ENCODE assay signal across 39 cellular contexts in the genomic region with DNA sequence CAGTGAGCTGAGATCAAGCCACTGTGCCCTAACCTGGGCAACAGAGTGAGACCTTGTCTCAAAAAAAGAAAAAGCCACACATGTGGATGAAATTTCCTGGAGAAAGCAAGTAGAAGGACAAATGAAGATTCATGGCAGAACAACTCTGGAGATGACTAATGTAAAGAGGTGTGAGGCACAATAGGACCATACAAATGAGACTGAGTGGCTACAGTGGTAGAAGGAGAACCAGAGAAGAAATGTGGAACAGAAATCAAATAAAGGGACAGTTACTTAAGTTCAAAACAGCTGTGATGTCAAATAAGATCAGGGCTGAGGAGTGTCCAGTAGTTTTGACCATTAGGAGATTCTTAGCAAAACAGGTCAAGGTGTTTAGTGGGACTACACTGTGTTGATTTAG.
"Had no signal": no experiment of that assay in that cellular context is flagged by ENCODE, and none has a peak within 500 bp of the region (broad histone marks: within the 10 kb centered on the region; RNA-seq: fewer than 3 reads in every experiment).

No MANE protein-coding gene starts in this region.

- H3K27me3 ChIP-seq: adrenal gland, body of pancreas, brain microvascular endothelial cell, cardiac muscle cell had no signal

- H3K4me1 ChIP-seq: adrenal gland had no signal

- H3K36me3 ChIP-seq: adrenal gland, brain microvascular endothelial cell, cardiac muscle cell had no signal

- H3K9me3 ChIP-seq: adrenal gland, body of pancreas had no signal

- H3K27ac Mint-ChIP-seq: activated B cell treated with CpG ODN at 0.5 μM for 24 hours; activated CD4-positive, alpha-beta memory T cell treated with anti-CD3 and anti-CD28 coated beads for 36 hours; activated CD4-positive, alpha-beta T cell treated with anti-CD3 and anti-CD28 coated beads, Interleukin-2, amount 10 ng/mL, durations not matched to agents 24 days and 14 days; activated CD8-positive, alpha-beta T cell treated with anti-CD3 and anti-CD28 coated beads for 36 hours; activated naive CD4-positive, alpha-beta T cell treated with anti-CD3 and anti-CD28 coated beads for 36 hours; activated naive CD4-positive, alpha-beta T cell treated with anti-CD3 and anti-CD28 coated beads, Interleukin-2, amount 50 U/mL, for 72 hours; activated naive CD8-positive, alpha-beta T cell treated with anti-CD3 and anti-CD28 coated beads for 36 hours; activated T-cell treated with anti-CD3 and anti-CD28 coated beads, Interleukin-2, amount 50 U/mL, for 72 hours; activated T-helper 1 cell treated with anti-CD3 and anti-CD28 coated beads, Interleukin-12 subunit alpha, Interleukin-12 subunit beta, Interleukin-2, Interleukin-4 antibody, amounts not matched to agents 30 ng/mL and 10 ng/mL and 1 ng/mL, durations not matched to agents 14 hours and 24 hours and 36 hours; activated T-helper 17 cell treated with anti-CD3 and anti-CD28 coated beads, Interleukin-2, amount 50 U/mL, for 72 hours; T-helper 1 cell treated with Interleukin-12 subunit alpha and Interleukin-12 subunit beta and Interleukin-4 antibody, amounts not matched to agents 30 μg/mL and 1 μg/mL, for 36 hours; T-helper 2 cell treated with Interferon-gamma antibody and Interleukin-4, amounts not matched to agents 5 μg/mL and 100 μg/mL, for 36 hours had no signal

- FAIRE-seq: astrocyte, bronchial epithelial cell, TTC549 had no signal

- H3K4me1 Mint-ChIP-seq: activated B cell treated with CpG ODN at 0.5 μM for 24 hours; activated CD4-positive, alpha-beta T cell treated with anti-CD3 and anti-CD28 coated beads, Interleukin-2, amount 10 ng/mL, durations not matched to agents 24 days and 14 days; activated T-helper 17 cell treated with anti-CD3 and anti-CD28 coated beads, Interleukin-2, amount 50 U/mL, for 72 hours; central memory CD8-positive, alpha-beta T cell had no signal

- H3K4me3 ChIP-seq: adrenal gland, body of pancreas, cardiac muscle cell had no signal

- H3K27ac ChIP-seq: adrenal gland, body of pancreas, brain microvascular endothelial cell, cardiac muscle cell, VCaP had no signal

- ATAC-seq: activated CD8-positive, alpha-beta T cell treated with anti-CD3 and anti-CD28 coated beads for 36 hours; activated naive CD4-positive, alpha-beta T cell treated with anti-CD3 and anti-CD28 coated beads, Interleukin-2, amount 50 U/mL, for 72 hours; activated T-cell treated with anti-CD3 and anti-CD28 coated beads, Interleukin-2, amount 50 U/mL, for 4 hours; activated T-cell treated with anti-CD3 and anti-CD28 coated beads, Interleukin-2, amount 50 U/mL, for 72 hours; activated T-helper 17 cell treated with anti-CD3 and anti-CD28 coated beads, Interleukin-2, amount 50 U/mL, for 72 hours; body of pancreas had no signal

- H3K36me3 Mint-ChIP-seq: activated CD4-positive, alpha-beta memory T cell treated with anti-CD3 and anti-CD28 coated beads for 36 hours; activated naive CD8-positive, alpha-beta T cell treated with anti-CD3 and anti-CD28 coated beads for 36 hours had no signal

- DNase-seq: activated B cell treated with CpG ODN at 0.5 μM for 24 hours; activated CD4-positive, alpha-beta memory T cell treated with anti-CD3 and anti-CD28 coated beads for 36 hours; activated CD4-positive, alpha-beta T cell treated with anti-CD3 and anti-CD28 coated beads for 4 hours; activated CD4-positive, alpha-beta T cell treated with anti-CD3 and anti-CD28 coated beads, Interleukin-2, amount 10 ng/mL, durations not matched to agents 24 days and 14 days; activated CD4-positive, alpha-beta T cell treated with anti-CD3 and anti-CD28 coated beads, Interleukin-2, amount 50 U/mL, for 1 hour; activated CD4-positive, alpha-beta T cell treated with anti-CD3 and anti-CD28 coated beads, Interleukin-2, amount 50 U/mL, for 4 hours; activated CD4-positive, CD25-positive, alpha-beta regulatory T cell treated with anti-CD3 and anti-CD28 coated beads, Interleukin-2, amount 50 U/mL, for 72 hours; activated CD8-positive, alpha-beta memory T cell treated with anti-CD3 and anti-CD28 coated beads, Interleukin-2, amount 50 U/mL, for 4 hours; activated CD8-positive, alpha-beta T cell treated with anti-CD3 and anti-CD28 coated beads for 36 hours; activated effector memory CD4-positive, alpha-beta T cell treated with anti-CD3 and anti-CD28 coated beads, Interleukin-2, amount 50 U/mL, for 16 hours; activated gamma-delta T cell treated with Interleukin-2 at 50 U/mL for 16 hours; activated naive CD4-positive, alpha-beta T cell; activated naive CD4-positive, alpha-beta T cell treated with anti-CD3 and anti-CD28 coated beads for 36 hours; activated naive CD4-positive, alpha-beta T cell treated with anti-CD3 and anti-CD28 coated beads, Interleukin-2, amount 50 U/mL, for 16 hours; activated naive CD8-positive, alpha-beta T cell treated with anti-CD3 and anti-CD28 coated beads for 36 hours; activated T-cell treated with anti-CD3 and anti-CD28 coated beads for 4 hours; activated T-cell treated with anti-CD3 and anti-CD28 coated beads, Interleukin-2, amount 50 U/mL, for 1 hour; activated T-cell treated with anti-CD3 and anti-CD28 coated beads, Interleukin-2, amount 50 U/mL, for 4 hours; activated T-cell treated with anti-CD3 and anti-CD28 coated beads, Interleukin-2, amount 50 U/mL, for 72 hours; adrenal gland; amniotic stem cell; aorta; body of pancreas; brain microvascular endothelial cell; caudate nucleus; T-helper 1 cell; T-helper 2 cell; T-helper 9 cell had no signal

- H3K9me3 Mint-ChIP-seq: activated B cell treated with CpG ODN at 0.5 μM for 24 hours; activated CD4-positive, alpha-beta memory T cell treated with anti-CD3 and anti-CD28 coated beads for 36 hours; activated naive CD4-positive, alpha-beta T cell treated with anti-CD3 and anti-CD28 coated beads for 36 hours; activated T-cell treated with anti-CD3 and anti-CD28 coated beads, Interleukin-2, amount 50 U/mL, for 4 hours; activated T-helper 17 cell treated with anti-CD3 and anti-CD28 coated beads, Interleukin-2, amount 50 U/mL, for 72 hours; central memory CD8-positive, alpha-beta T cell; T-helper 2 cell treated with Interferon-gamma antibody and Interleukin-4, amounts not matched to agents 5 μg/mL and 100 μg/mL, for 36 hours had no signal

- H3K4me3 Mint-ChIP-seq: activated B cell treated with CpG ODN at 0.5 μM for 24 hours; activated CD4-positive, alpha-beta memory T cell treated with anti-CD3 and anti-CD28 coated beads for 36 hours; activated CD4-positive, alpha-beta T cell treated with anti-CD3 and anti-CD28 coated beads, Interleukin-2, amount 10 ng/mL, durations not matched to agents 24 days and 14 days; activated CD8-positive, alpha-beta T cell treated with anti-CD3 and anti-CD28 coated beads for 36 hours; activated naive CD4-positive, alpha-beta T cell treated with anti-CD3 and anti-CD28 coated beads for 36 hours; activated naive CD8-positive, alpha-beta T cell treated with anti-CD3 and anti-CD28 coated beads for 36 hours; activated T-cell treated with anti-CD3 and anti-CD28 coated beads, Interleukin-2, amount 50 U/mL, for 4 hours; activated T-cell treated with anti-CD3 and anti-CD28 coated beads, Interleukin-2, amount 50 U/mL, for 72 hours; activated T-helper 1 cell treated with anti-CD3 and anti-CD28 coated beads, Interleukin-12 subunit alpha, Interleukin-12 subunit beta, Interleukin-2, Interleukin-4 antibody, amounts not matched to agents 30 ng/mL and 10 ng/mL and 1 ng/mL, durations not matched to agents 14 hours and 24 hours and 36 hours; activated T-helper 17 cell treated with anti-CD3 and anti-CD28 coated beads, Interleukin-2, amount 50 U/mL, for 72 hours; central memory CD8-positive, alpha-beta T cell; T-helper 1 cell treated with Interleukin-12 subunit alpha and Interleukin-12 subunit beta and Interleukin-4 antibody, amounts not matched to agents 30 μg/mL and 1 μg/mL, for 36 hours; T-helper 2 cell treated with Interferon-gamma antibody and Interleukin-4, amounts not matched to agents 5 μg/mL and 100 μg/mL, for 36 hours had no signal
